Comparison of ENCODE assay signal across 8 cellular contexts in the genomic region with DNA sequence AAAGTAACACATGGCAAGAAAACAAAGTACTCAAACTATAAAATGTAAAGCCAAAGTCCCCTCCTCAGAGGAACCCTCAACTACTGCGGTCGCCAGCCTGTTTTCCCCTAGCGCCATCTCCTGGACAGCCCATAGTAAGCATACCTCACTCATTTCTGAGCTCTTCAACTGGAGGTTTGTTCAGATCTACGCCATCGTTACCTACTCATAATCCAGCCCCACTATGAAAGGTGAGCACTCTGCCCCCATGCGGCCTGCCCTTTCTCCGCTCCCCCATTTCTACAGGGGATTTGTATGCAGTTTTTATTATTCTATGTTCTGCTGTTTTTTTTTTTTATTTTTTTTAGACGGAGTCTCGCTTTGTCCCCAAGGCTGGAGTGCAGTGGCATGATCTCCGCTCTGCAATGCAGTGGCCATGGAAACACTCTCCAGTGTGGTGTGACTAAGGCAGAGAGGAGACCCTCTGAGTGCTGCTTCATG. TPM values are rescaled to one million over a fixed set of nuclear protein-coding genes. Genes with fewer than 3 reads are reported as not detected.
A peak's percentile ranks its signal among the peaks of the same experiment; 100 is the strongest.
DNase-seq lines count a peak whose midpoint lies in the region; ATAC-seq, FAIRE-seq and TF ChIP-seq lines count a peak whose summit lies in the region.

No MANE protein-coding gene starts in this region.

- H3K27ac Mint-ChIP-seq in Calu3 (ENCODE audit: unreplicated experiment), result no peak overlapping the region

- peak; percentile 53 for TF ChIP-seq CTCF in Calu3 (IDR thresholded peaks at IDR 0.05; ENCODE audit: unreplicated experiment)
- TF ChIP-seq CTCF in foreskin fibroblast (IDR thresholded peaks at IDR 0.05; ENCODE audit: low read depth, low read length), result peak; percentile 63

- H3K4me3 Mint-ChIP-seq in Calu3 (ENCODE audit: low read depth, unreplicated experiment), result no peak overlapping the region

- no peaks in the 10 kb centered on the region for H3K27me3 Mint-ChIP-seq in Calu3 (ENCODE audit: unreplicated experiment)

- FAIRE-seq in RCC 7860 (lab: Jason Lieb, UNC), result no peak

- intact Hi-C loops in Calu3 (cut with micrococcal nuclease; ENCODE audit: unreplicated experiment) (no loop called here), posterior cingulate gyrus (cut with DNase I) (loop anchor here (2.0 kb wide), 1 partner anchor 36 kb away; no protein-coding TSS in a partner anchor)

- peaks cover 9% of the 10 kb centered on the region for H3K4me1 Mint-ChIP-seq in Calu3 (ENCODE audit: low read depth, unreplicated experiment)

- CTCF ChIA-PET in Calu3 (lab: Charles Lee), result interaction anchor here (0.5 to 1.1 kb wide), 15 partner anchors 9 to 1891 kb away, joined by 3 to 12 read pairs (median 3); a partner anchor contains a TSS

- peaks cover 8% of the 10 kb centered on the region for H3K36me3 Mint-ChIP-seq in Calu3 (ENCODE audit: insufficient read depth, unreplicated experiment)

- DNase-seq in Calu3 (peak; percentile 63), RCC 7860 (ENCODE audit: low spot score) (peak; percentile 4), activated T-helper 1 cell treated with Interleukin-2 at 50 U/mL for 16 hours (ENCODE audit: low read depth) (peak; percentile 30), foreskin fibroblast (peak in 1 of 2 donors; percentile 65), posterior cingulate gyrus (peak in 8 of 10 donors; percentile 24 to 88 (median 49))

- no TSS peak for BruUV-seq in Calu3 (replicated peaks; lab: Mats Ljungman, UMichigan)

- no peaks in the 10 kb centered on the region for H3K9me3 Mint-ChIP-seq in Calu3 (ENCODE audit: low read depth, unreplicated experiment)

- H3K4me3 ChIP-seq in foreskin fibroblast (ENCODE audit: low read depth in 1 of 2, low read length in 2 of 2), result no peak overlapping the region

- ATAC-seq in HG03159 (IDR thresholded peaks at IDR 0.05; ENCODE audit: unreplicated experiment) (peak; percentile 64), GM19324 (IDR thresholded peaks at IDR 0.05; ENCODE audit: low FRiP score, unreplicated experiment) (no peak), HG02571 (IDR thresholded peaks at IDR 0.05; ENCODE audit: unreplicated experiment) (no peak)

RNA-seq across cellular contexts. Expression of a gene that starts 26.2 kb away (rescaled TPM):
- total RNA-seq in Calu3 (2022), result 14.2 and 17.1 TPM in 2 replicates

RNA-seq across cellular contexts. Expression of a gene that starts 43.6 kb away (rescaled TPM):
- not detected in 2 replicates for total RNA-seq in Calu3 (2022)

RNA-seq across cellular contexts. Expression of a gene that starts 51.2 kb away (rescaled TPM):
- 194 and 219 TPM in 2 replicates for total RNA-seq in Calu3 (2022)
